28 cellular contexts compared by ENCODE assay signal in the genomic region with DNA sequence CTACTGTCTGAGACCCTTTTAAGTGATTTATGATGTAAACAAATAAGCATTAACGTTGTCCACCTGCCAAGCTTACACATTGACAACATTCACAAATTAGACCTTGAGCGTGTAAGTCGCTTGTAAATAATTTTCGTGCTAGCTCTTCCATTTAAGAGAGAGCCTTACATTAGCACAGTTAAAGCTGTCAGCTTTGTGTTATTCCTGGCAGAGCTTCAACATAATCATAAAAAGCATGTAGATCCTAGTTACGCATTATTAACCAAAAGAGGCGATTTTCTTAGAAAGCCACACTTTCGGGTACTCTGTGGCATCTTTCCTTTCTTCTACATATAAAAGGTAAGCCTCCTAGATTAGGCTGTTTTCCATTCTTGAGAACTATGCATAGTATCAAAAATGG.
"Had no signal": no experiment of that assay in that cellular context is flagged by ENCODE, and none has a peak within 500 bp of the region (broad histone marks: within the 10 kb centered on the region; RNA-seq: fewer than 3 reads in every experiment).

No MANE protein-coding gene starts in this region.

- H3K27ac Mint-ChIP-seq: mesothelial cell of epicardium; naive B cell; natural killer cell; stimulated activated naive B cell treated with anti-CD40 and anti-IgM and Interleukin-4, amounts not matched to agents 10 μg/mL and 1 μg/mL and 100 μg/mL, for 72 hours had no signal

- H3K27me3 ChIP-seq: left lung, ovary, stomach, testis, thyroid gland, transverse colon, upper lobe of left lung, vagina had no signal

- ATAC-seq: left colon; left lung; lower lobe of right lung; natural killer cell; right cardiac atrium; sciatic nerve; stimulated activated naive B cell treated with anti-CD40 and anti-IgM and Interleukin-4, amounts not matched to agents 10 μg/mL and 1 μg/mL and 100 μg/mL, for 72 hours; stimulated activated naive CD8-positive, alpha-beta T cell treated with anti-CD3 and anti-CD28 coated beads, Interleukin-15, Interleukin-2, amounts not matched to agents 100 U/mL and 50 U/mL, for 24 hours had no signal

- H3K4me3 Mint-ChIP-seq: mesothelial cell of epicardium; naive B cell; natural killer cell; stimulated activated naive B cell treated with anti-CD40 and anti-IgM and Interleukin-4, amounts not matched to agents 10 μg/mL and 1 μg/mL and 100 μg/mL, for 72 hours had no signal

- H3K36me3 ChIP-seq: left lung, lower lobe of right lung, ovary, prostate gland, thyroid gland, transverse colon, upper lobe of left lung, vagina had no signal

- H3K4me3 ChIP-seq: left lung, lower lobe of right lung, ovary, prostate gland, skin epidermis, stomach, testis, thyroid gland, transverse colon, upper lobe of left lung, vagina had no signal

- H3K36me3 Mint-ChIP-seq: naive B cell; natural killer cell; stimulated activated naive B cell treated with anti-CD40 and anti-IgM and Interleukin-4, amounts not matched to agents 10 μg/mL and 1 μg/mL and 100 μg/mL, for 72 hours had no signal

- H3K9me3 Mint-ChIP-seq: natural killer cell had no signal

- DNase-seq: hippocampal formation; kidney; left colon; left lung; lower lobe of right lung; mesendoderm; naive B cell; natural killer cell; ovary; posterior cingulate gyrus; retina; right cardiac atrium; stimulated activated CD4-positive, alpha-beta T cell treated with anti-CD3 and anti-CD28 coated beads, Interleukin-12 subunit alpha, Interleukin-12 subunit beta, amount 100 ng/mL, for 4 hours; stimulated activated CD4-positive, alpha-beta T cell treated with anti-CD3 and anti-CD28 coated beads, Interleukin-15, amount 100 ng/mL, for 24 hours; stimulated activated CD4-positive, alpha-beta T cell treated with anti-CD3 and anti-CD28 coated beads, Interleukin-2, amount 100 ng/mL, for 24 hours; stimulated activated CD4-positive, alpha-beta T cell treated with anti-CD3 and anti-CD28 coated beads, Interleukin-4, amount 100 ng/mL, for 1 hour; stimulated activated naive B cell treated with anti-CD40 and anti-IgM and Interleukin-4, amounts not matched to agents 10 μg/mL and 1 μg/mL and 100 μg/mL, for 72 hours; stimulated activated naive CD8-positive, alpha-beta T cell treated with anti-CD3 and anti-CD28 coated beads, Interleukin-15, Interleukin-2, amounts not matched to agents 100 U/mL and 50 U/mL, for 24 hours; stomach; testis; thyroid gland; transverse colon; upper lobe of left lung had no signal

- H3K4me1 Mint-ChIP-seq: naive B cell; natural killer cell; stimulated activated naive B cell treated with anti-CD40 and anti-IgM and Interleukin-4, amounts not matched to agents 10 μg/mL and 1 μg/mL and 100 μg/mL, for 72 hours had no signal

- H3K9me3 ChIP-seq: left lung, lower lobe of right lung, ovary, prostate gland, testis, thyroid gland, transverse colon, upper lobe of left lung, vagina had no signal

- H3K4me1 ChIP-seq: left lung, lower lobe of right lung, prostate gland, stomach, testis, transverse colon, upper lobe of left lung, vagina had no signal
